Comparison of ENCODE assay signal across 28 cellular contexts in the genomic region with DNA sequence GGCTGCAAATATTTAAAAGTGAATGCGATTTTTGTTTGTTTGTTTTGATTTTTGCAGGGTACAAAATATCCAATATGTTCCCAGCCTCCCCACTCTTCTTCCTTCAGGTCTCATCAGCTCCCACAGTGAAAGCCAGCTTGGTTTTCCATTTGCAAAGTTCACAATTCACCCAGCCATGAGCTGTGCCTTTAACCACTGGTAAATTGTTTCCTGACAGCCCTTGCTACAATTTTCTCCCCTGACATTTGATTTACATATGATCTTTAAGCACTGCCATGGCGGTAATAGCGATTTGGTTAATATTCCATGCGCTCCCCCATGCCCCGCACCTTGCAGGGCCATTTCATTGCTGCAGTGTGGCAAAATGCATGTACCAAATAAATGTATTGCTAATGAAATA.
"Had no signal": no experiment of that assay in that cellular context is flagged by ENCODE, and none has a peak within 500 bp of the region (broad histone marks: within the 10 kb centered on the region; RNA-seq: fewer than 3 reads in every experiment).

No MANE protein-coding gene starts in this region.

- H3K4me3 ChIP-seq: stomach, suprapubic skin, testis, thoracic aorta, thyroid gland, tibial artery, tibial nerve, transverse colon, upper lobe of left lung, upper lobe of right lung, uterus, vagina had no signal

- H3K27ac Mint-ChIP-seq: stimulated activated effector memory CD8-positive, alpha-beta T cell treated with anti-CD3 and anti-CD28 coated beads, Interleukin-12 subunit alpha, Interleukin-12 subunit beta, amount 100 ng/mL, for 72 hours; stimulated activated memory B cell treated with anti-CD40 and anti-IgM and Interleukin-4, amounts not matched to agents 10 μg/mL and 1 μg/mL and 100 μg/mL, for 72 hours; stimulated activated naive B cell treated with anti-CD40 and anti-IgM and Interleukin-4, amounts not matched to agents 10 μg/mL and 1 μg/mL and 100 μg/mL, for 72 hours; stimulated activated naive CD8-positive, alpha-beta T cell treated with anti-CD3 and anti-CD28 coated beads, Interleukin-15, amount 100 ng/mL, for 72 hours; stimulated activated naive CD8-positive, alpha-beta T cell treated with anti-CD3 and anti-CD28 coated beads, Interleukin-15, Interleukin-2, amounts not matched to agents 100 ng/mL and 50 ng/mL, for 24 hours; type B pancreatic cell had no signal

- H3K36me3 Mint-ChIP-seq: stimulated activated effector memory CD8-positive, alpha-beta T cell treated with anti-CD3 and anti-CD28 coated beads, Interleukin-12 subunit alpha, Interleukin-12 subunit beta, amount 100 ng/mL, for 72 hours; stimulated activated memory B cell treated with anti-CD40 and anti-IgM and Interleukin-4, amounts not matched to agents 10 μg/mL and 1 μg/mL and 100 μg/mL, for 72 hours; stimulated activated naive B cell treated with anti-CD40 and anti-IgM and Interleukin-4, amounts not matched to agents 10 μg/mL and 1 μg/mL and 100 μg/mL, for 72 hours; type B pancreatic cell had no signal

- H3K9me3 Mint-ChIP-seq: stimulated activated naive CD8-positive, alpha-beta T cell treated with anti-CD3 and anti-CD28 coated beads, Interleukin-15, amount 100 ng/mL, for 72 hours; type B pancreatic cell had no signal

- H3K36me3 ChIP-seq: stomach, suprapubic skin, thoracic aorta, thyroid gland, tibial artery, tibial nerve, transverse colon, upper lobe of left lung, upper lobe of right lung, uterus, vagina had no signal

- DNase-seq: stimulated activated CD4-positive, alpha-beta T cell treated with anti-CD3 and anti-CD28 coated beads, Interleukin-2, amount 100 ng/mL, for 48 hours; stimulated activated CD4-positive, alpha-beta T cell treated with anti-CD3 and anti-CD28 coated beads, Interleukin-4, amount 100 ng/mL, for 1 hour; stimulated activated CD4-positive, alpha-beta T cell treated with anti-CD3 and anti-CD28 coated beads, Interleukin-4, amount 100 ng/mL, for 24 hours; stimulated activated CD4-positive, alpha-beta T cell treated with anti-CD3 and anti-CD28 coated beads, Interleukin-4, amount 100 ng/mL, for 4 hours; stimulated activated CD8-positive, alpha-beta memory T cell treated with anti-CD3 and anti-CD28 coated beads, Interleukin-4, amount 100 ng/mL, for 48 hours; stimulated activated naive B cell treated with anti-CD40 and anti-IgM and Interleukin-4, amounts not matched to agents 10 μg/mL and 1 μg/mL and 100 μg/mL, for 72 hours; stimulated activated naive CD4-positive, alpha-beta T cell; stimulated activated naive CD4-positive, alpha-beta T cell treated with Interleukin-2 at 50 U/mL for 16 hours; stimulated activated naive CD8-positive, alpha-beta T cell treated with anti-CD3 and anti-CD28 coated beads, Interleukin-15, amount 100 ng/mL, for 72 hours; stimulated activated naive CD8-positive, alpha-beta T cell treated with anti-CD3 and anti-CD28 coated beads, Interleukin-15, Interleukin-2, amounts not matched to agents 100 U/mL and 50 U/mL, for 24 hours; stomach; substantia nigra; testis; thyroid gland; tibial artery; transverse colon; trophoblast cell; upper lobe of left lung; upper lobe of right lung; uterus had no signal

- H3K27ac ChIP-seq: stomach, suprapubic skin, testis, thoracic aorta, thyroid gland, tibial artery, tibial nerve, transverse colon, upper lobe of left lung, upper lobe of right lung, uterus, vagina had no signal

- H3K4me3 Mint-ChIP-seq: stimulated activated effector memory CD8-positive, alpha-beta T cell treated with anti-CD3 and anti-CD28 coated beads, Interleukin-12 subunit alpha, Interleukin-12 subunit beta, amount 100 ng/mL, for 72 hours; stimulated activated memory B cell treated with anti-CD40 and anti-IgM and Interleukin-4, amounts not matched to agents 10 μg/mL and 1 μg/mL and 100 μg/mL, for 72 hours; stimulated activated naive B cell treated with anti-CD40 and anti-IgM and Interleukin-4, amounts not matched to agents 10 μg/mL and 1 μg/mL and 100 μg/mL, for 72 hours; stimulated activated naive CD8-positive, alpha-beta T cell treated with anti-CD3 and anti-CD28 coated beads, Interleukin-15, amount 100 ng/mL, for 72 hours; stimulated activated naive CD8-positive, alpha-beta T cell treated with anti-CD3 and anti-CD28 coated beads, Interleukin-15, Interleukin-2, amounts not matched to agents 100 ng/mL and 50 ng/mL, for 24 hours; type B pancreatic cell had no signal

- H3K9me3 ChIP-seq: stomach, suprapubic skin, testis, thoracic aorta, thyroid gland, tibial artery, tibial nerve, transverse colon, upper lobe of left lung, upper lobe of right lung, uterus, vagina had no signal

- H3K27me3 ChIP-seq: testis, thyroid gland, tibial artery, tibial nerve, transverse colon, upper lobe of left lung, uterus, vagina had no signal

- H3K4me1 Mint-ChIP-seq: stimulated activated effector memory CD8-positive, alpha-beta T cell treated with anti-CD3 and anti-CD28 coated beads, Interleukin-12 subunit alpha, Interleukin-12 subunit beta, amount 100 ng/mL, for 72 hours; stimulated activated memory B cell treated with anti-CD40 and anti-IgM and Interleukin-4, amounts not matched to agents 10 μg/mL and 1 μg/mL and 100 μg/mL, for 72 hours; stimulated activated naive B cell treated with anti-CD40 and anti-IgM and Interleukin-4, amounts not matched to agents 10 μg/mL and 1 μg/mL and 100 μg/mL, for 72 hours; stimulated activated naive CD8-positive, alpha-beta T cell treated with anti-CD3 and anti-CD28 coated beads, Interleukin-15, amount 100 ng/mL, for 72 hours had no signal
